ENCODE assay signal across 1 cellular context in genomic region chr15:68305420-68305871, GRCh38.
TF ChIP-seq lines count a peak whose summit lies in the region.

No MANE protein-coding gene starts in this region.

TF ChIP-seq in H1, 55 proteins besides CTCF, POLR2A, EP300 and RAD21:
- TF ChIP-seq SP4 (IDR thresholded peaks at IDR 0.05; ENCODE audit: low read length) = no peak
- TF ChIP-seq, protein P1, sequence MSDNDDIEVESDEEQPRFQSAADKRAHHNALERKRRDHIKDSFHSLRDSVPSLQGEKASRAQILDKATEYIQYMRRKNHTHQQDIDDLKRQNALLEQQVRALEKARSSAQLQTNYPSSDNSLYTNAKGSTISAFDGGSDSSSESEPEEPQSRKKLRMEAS (IDR thresholded peaks at IDR 0.05) = 0 out of 2 replicates have a peak, but pooled peaks have one; percentile 41
